In genomic region chr19:55146648-55147218, GRCh38 we compare ENCODE assay signal across 9 cellular contexts. TPM values are rescaled to one million over a fixed set of nuclear protein-coding genes. Genes with fewer than 3 reads are reported as not detected.
DNase-seq lines count a peak whose midpoint lies in the region; ATAC-seq and TF ChIP-seq lines count a peak whose summit lies in the region.
"Had no signal": no experiment of that assay in that cellular context is flagged by ENCODE, and none has a peak within 500 bp of the region (broad histone marks: within the 10 kb centered on the region; RNA-seq: fewer than 3 reads in every experiment).

No MANE protein-coding gene starts in this region.

- H3K27ac ChIP-seq in SK-N-SH (ENCODE audit: low read depth in 2 of 2, low read length in 1 of 2) (no peak overlapping the region), lower lobe of right lung (no peak overlapping the region), aorta (ENCODE audit: low read depth in 1 of 2, low read length in 2 of 2) (no peak overlapping the region)

- H3K9me3 Mint-ChIP-seq in activated naive CD4-positive, alpha-beta T cell treated with anti-CD3 and anti-CD28 coated beads for 36 hours: peaks cover 5% of the 10 kb centered on the region

- peaks cover 6% of the 10 kb centered on the region for H3K4me1 Mint-ChIP-seq in activated naive CD4-positive, alpha-beta T cell treated with anti-CD3 and anti-CD28 coated beads for 36 hours (ENCODE audit: low read depth)

- no peak overlapping the region for H3K4me2 ChIP-seq in SK-N-SH

- TF ChIP-seq CTCF in SK-N-SH (IDR thresholded peaks at IDR 0.05) (no peak), lower lobe of right lung (IDR thresholded peaks at IDR 0.05) (no peak)

- H3K36me3 ChIP-seq in SK-N-SH (replicated peaks in 1 of 2; ENCODE audit: control insufficient read depth in 1 of 2, insufficient read depth in 2 of 2, low read length in 1 of 2) (no peaks in the 10 kb centered on the region), lower lobe of right lung (no peaks in the 10 kb centered on the region), aorta (ENCODE audit: control insufficient read depth in 1 of 2, insufficient read depth in 2 of 2, low read length in 1 of 2) (no peaks in the 10 kb centered on the region)

- no peak for TF ChIP-seq EP300 in SK-N-SH (IDR thresholded peaks at IDR 0.05; ENCODE audit: borderline replicate concordance in 1 of 2, low read depth in 1 of 2, low read length in 1 of 2)

- no peak for TF ChIP-seq RAD21 in SK-N-SH (IDR thresholded peaks at IDR 0.05; ENCODE audit: low read length)

- WGBS in SK-N-SH (ENCODE audit: low lambda C conversion rate): 10% methylated on average over 8 of the region's 29 CpGs
- 1 to 2% methylated on average over 25 to 29 of the region's 29 CpGs for WGBS in aorta, 2 donors

- H3K4me3 Mint-ChIP-seq in activated naive CD4-positive, alpha-beta T cell treated with anti-CD3 and anti-CD28 coated beads for 36 hours: no peak overlapping the region

- H3K9me3 ChIP-seq in SK-N-SH (no peaks in the 10 kb centered on the region), lower lobe of right lung (no peaks in the 10 kb centered on the region), aorta (ENCODE audit: control insufficient read depth, low read length) (no peaks in the 10 kb centered on the region)

- peak overlapping the region; percentile 9 to 24; a peak in 3 of 4 replicates for H3K4me3 ChIP-seq in SK-N-SH (ENCODE audit: low read depth in 2 of 2, low read length in 1 of 2)
- peak overlapping the region; percentile 3 for H3K4me3 ChIP-seq in lower lobe of right lung
- H3K4me3 ChIP-seq in aorta (ENCODE audit: low read length in 2 of 2): no peak overlapping the region

- POLR2A ChIA-PET in SK-N-SH (lab: Yijun Ruan, JAX): no interaction called here

- CTCF ChIA-PET in SK-N-SH (lab: Yijun Ruan, JAX): interaction anchor here (0.7 to 9.7 kb wide), 9 partner anchors 10 to 276 kb away, joined by 3 to 116 read pairs (median 3); no protein-coding TSS in a partner anchor
- CTCF ChIA-PET in activated naive CD4-positive, alpha-beta T cell treated with anti-CD3 and anti-CD28 coated beads for 36 hours (lab: Charles Lee): interaction anchor here (0.6 to 1.8 kb wide), 2 partner anchors 8 to 14 kb away, joined by 5 to 8 read pairs; no protein-coding TSS in a partner anchor

- H3K4me1 ChIP-seq in SK-N-SH (ENCODE audit: control insufficient read depth in 1 of 2, insufficient read depth in 2 of 2, low read depth in 1 of 2, low read length in 1 of 2) (no peaks in the 10 kb centered on the region; a peak in 1 of 4 replicates), lower lobe of right lung (peaks cover 9% of the 10 kb centered on the region), aorta (ENCODE audit: control insufficient read depth in 1 of 2, insufficient read depth in 2 of 2, low read length in 2 of 2) (no peaks in the 10 kb centered on the region)

- H2AFZ ChIP-seq in SK-N-SH (ENCODE audit: low read depth): no peak overlapping the region

- no peaks in the 10 kb centered on the region for H3K9me2 ChIP-seq in SK-N-SH

- H3K27me3 Mint-ChIP-seq in activated naive CD4-positive, alpha-beta T cell treated with anti-CD3 and anti-CD28 coated beads for 36 hours (ENCODE audit: low read depth): peaks cover 51% of the 10 kb centered on the region

- no peak overlapping the region for H3K9ac ChIP-seq in SK-N-SH

- H4K20me1 ChIP-seq in SK-N-SH (ENCODE audit: insufficient read depth): no peaks in the 10 kb centered on the region

- no peaks in the 10 kb centered on the region for H3F3A ChIP-seq in SK-N-SH (replicated peaks; ENCODE audit: insufficient read depth)

- intact Hi-C loops in lower lobe of right lung (cut with DNase I) (no loop called here), aorta (cut with DNase I) (loop anchor here in 1 of 2 donors (10.0 kb wide), 1 partner anchor 268 kb away; no protein-coding TSS in a partner anchor)
- intact Hi-C loops in activated naive CD4-positive, alpha-beta T cell treated with anti-CD3 and anti-CD28 coated beads for 36 hours (cut with micrococcal nuclease): loop anchor here (10.0 kb wide), 1 partner anchor 458 kb away; the partner anchor contains the start of genes ZNF524 and ZNF865

- ATAC-seq in lower lobe of right lung: peak in 1 of 2 donors; percentile 19
- no peak for ATAC-seq in aorta (ENCODE audit: low FRiP score)

- peaks cover 28% of the 10 kb centered on the region for H3K27me3 ChIP-seq in SK-N-SH (ENCODE audit: insufficient read depth)
- H3K27me3 ChIP-seq in lower lobe of right lung (ENCODE audit: low read depth): peaks cover 68% of the 10 kb centered on the region
- H3K27me3 ChIP-seq in aorta (ENCODE audit: control insufficient read depth in 1 of 2, insufficient read depth in 2 of 2, low read length in 1 of 2): no peaks in the 10 kb centered on the region

- peaks cover 1% of the 10 kb centered on the region for H3K36me3 Mint-ChIP-seq in activated naive CD4-positive, alpha-beta T cell treated with anti-CD3 and anti-CD28 coated beads for 36 hours (ENCODE audit: low read depth)

- DNase-seq in DMS153 (lab: John Stamatoyannopoulos, UW) (peak; percentile 86), Kasumi-1 (lab: John Stamatoyannopoulos, UW) (peak; percentile 27 to 55), SK-N-SH (peak; percentile 70), lower lobe of right lung (no peak), GF-D8 (lab: John Stamatoyannopoulos, UW) (no peak), aorta (no peak), activated gamma-delta T cell treated with Interleukin-2 at 50 U/mL for 16 hours (no peak)
- no peak for DNase-seq in activated naive CD4-positive, alpha-beta T cell treated with anti-CD3 and anti-CD28 coated beads for 36 hours

- no peak overlapping the region for H3K27ac Mint-ChIP-seq in activated naive CD4-positive, alpha-beta T cell treated with anti-CD3 and anti-CD28 coated beads for 36 hours

- H3K79me2 ChIP-seq in SK-N-SH (ENCODE audit: insufficient read depth): no peaks in the 10 kb centered on the region

TF ChIP-seq in SK-N-SH, 30 proteins besides CTCF, POLR2A, EP300 and RAD21:
- TF ChIP-seq SMC3 (IDR thresholded peaks at IDR 0.05; ENCODE audit: low read depth, low read length): no peak
- no peak for TF ChIP-seq NFIC (IDR thresholded peaks at IDR 0.05; ENCODE audit: borderline replicate concordance)
- TF ChIP-seq GABPA (IDR thresholded peaks at IDR 0.05; ENCODE audit: low read depth): no peak
- TF ChIP-seq TAF1 (IDR thresholded peaks at IDR 0.05; ENCODE audit: borderline replicate concordance, low read depth, low read length): no peak
- TF ChIP-seq REST (IDR thresholded peaks at IDR 0.05; ENCODE audit: low read depth, low read length): no peak

RNA-seq across cellular contexts. Expression of gene TNNT1, which starts 2.3 kb away (rescaled TPM):
- polyA plus RNA-seq in SK-N-SH (2012; rRNA removed): 27.1 and 39.5 TPM in 2 replicates
- polyA plus RNA-seq in SK-N-SH (2012; cell fraction: cytosol; rRNA removed): 30.8 and 37.4 TPM in 2 replicates
- 9.5 and 13.7 TPM in 2 replicates for polyA plus RNA-seq in SK-N-SH (2012; cell fraction: nucleus; rRNA removed)
- not detected for total RNA-seq in lower lobe of right lung
- 1 to 10 TPM in 1 of 2 donors, not detected in 1; 1.3 TPM for total RNA-seq in aorta
- 1 to 10 TPM; 1.4 to 2.0 TPM for polyA plus RNA-seq in aorta
- not detected for total RNA-seq in activated naive CD4-positive, alpha-beta T cell treated with anti-CD3 and anti-CD28 coated beads for 36 hours

RNA-seq across cellular contexts. Expression of gene TNNI3, which starts 10.8 kb away (rescaled TPM):
- polyA plus RNA-seq in SK-N-SH (2012; rRNA removed) (9.1 and 11.4 TPM in 2 replicates), aorta (10 to 100 TPM in 1 of 2 donors, under 1 TPM in 1; 0.51 to 14.1 TPM)
- polyA plus RNA-seq in SK-N-SH (2012; cell fraction: cytosol; rRNA removed): 8.5 and 9.3 TPM in 2 replicates
- 6.4 and 7.0 TPM in 2 replicates for polyA plus RNA-seq in SK-N-SH (2012; cell fraction: nucleus; rRNA removed)
- total RNA-seq in lower lobe of right lung (2.3 TPM), aorta (not detected)
- total RNA-seq in activated naive CD4-positive, alpha-beta T cell treated with anti-CD3 and anti-CD28 coated beads for 36 hours: not detected

RNA-seq across cellular contexts. Expression of gene DNAAF3, which starts 19.7 kb away (rescaled TPM):
- polyA plus RNA-seq in SK-N-SH (2012; rRNA removed) (2.4 and 2.5 TPM in 2 replicates), aorta (under 1 TPM; 0.38 to 0.87 TPM)
- polyA plus RNA-seq in SK-N-SH (2012; cell fraction: cytosol; rRNA removed): 0.53 and 0.93 TPM in 2 replicates
- polyA plus RNA-seq in SK-N-SH (2012; cell fraction: nucleus; rRNA removed): 10.9 and 16.6 TPM in 2 replicates
- total RNA-seq in lower lobe of right lung (12.8 TPM), aorta (not detected)
- total RNA-seq in activated naive CD4-positive, alpha-beta T cell treated with anti-CD3 and anti-CD28 coated beads for 36 hours: not detected

RNA-seq across cellular contexts. Expression of gene PPP1R12C, which starts 29.3 kb away (rescaled TPM):
- polyA plus RNA-seq in SK-N-SH (2012; rRNA removed): 83.9 and 87.3 TPM in 2 replicates
- 20.3 and 29.1 TPM in 2 replicates for polyA plus RNA-seq in SK-N-SH (2012; cell fraction: cytosol; rRNA removed)
- 571 and 748 TPM in 2 replicates for polyA plus RNA-seq in SK-N-SH (2012; cell fraction: nucleus; rRNA removed)
- total RNA-seq in lower lobe of right lung: 103 TPM
- total RNA-seq in aorta: 100 to 1,000 TPM; 134 to 218 TPM
- polyA plus RNA-seq in aorta: 100 to 1,000 TPM; 104 to 432 TPM
- total RNA-seq in activated naive CD4-positive, alpha-beta T cell treated with anti-CD3 and anti-CD28 coated beads for 36 hours: 10 to 100 TPM; 41.2 to 42.1 TPM

RNA-seq across cellular contexts. Expression of gene SYT5, which starts 33.4 kb away (rescaled TPM):
- polyA plus RNA-seq in SK-N-SH (2012; rRNA removed) (0.21 and 0.39 TPM in 2 replicates), aorta (not detected)
- 0.36 and 1.2 TPM in 2 replicates for polyA plus RNA-seq in SK-N-SH (2012; cell fraction: cytosol; rRNA removed)
- 1.1 and 2.2 TPM in 2 replicates for polyA plus RNA-seq in SK-N-SH (2012; cell fraction: nucleus; rRNA removed)
- total RNA-seq in lower lobe of right lung (not detected), aorta (not detected)
- total RNA-seq in activated naive CD4-positive, alpha-beta T cell treated with anti-CD3 and anti-CD28 coated beads for 36 hours: not detected
- total RNA-seq: renal cortical epithelial cell had no signal

Comparison
In these comparisons a context has a peak if more than half of its experiments do, and no peak if none do; other contexts are left out.
1. DNase-seq: peak in DMS153 (single experiment), Kasumi-1 (2 of 2) and SK-N-SH (single experiment); none in lower lobe of right lung (single experiment), GF-D8 (single experiment), aorta (0 of 2), activated naive CD4-positive, alpha-beta T cell treated with anti-CD3 and anti-CD28 coated beads for 36 hours (single experiment) and activated gamma-delta T cell treated with Interleukin-2 at 50 U/mL for 16 hours (single experiment).
2. H3K4me3 ChIP-seq: peak in SK-N-SH (2 of 2) and lower lobe of right lung (single experiment); none in aorta (0 of 2).
3. RNA of gene DNAAF3, which starts 19.7 kb away (total RNA-seq): 12.8 TPM in lower lobe of right lung (single experiment); not detected in aorta and not detected in activated naive CD4-positive, alpha-beta T cell treated with anti-CD3 and anti-CD28 coated beads for 36 hours; every median in the first group is over 10 times any median in the second.